In genomic region chr15:100601628-100602063, GRCh38 we compare ENCODE assay signal across 7 cellular contexts. TPM values are rescaled to one million over a fixed set of nuclear protein-coding genes. Genes with fewer than 3 reads are reported as not detected.
DNase-seq lines count a peak whose midpoint lies in the region; ATAC-seq, FAIRE-seq and TF ChIP-seq lines count a peak whose summit lies in the region.

No MANE protein-coding gene starts in this region.

- no peaks in the 10 kb centered on the region for H3K9me3 ChIP-seq in muscle layer of duodenum (ENCODE audit: control insufficient read depth in 1 of 2, low read length in 2 of 2)

- peak; percentile 16 for ATAC-seq in GM19397 (IDR thresholded peaks at IDR 0.05; ENCODE audit: unreplicated experiment)
- ATAC-seq in HG03135 (IDR thresholded peaks at IDR 0.05; ENCODE audit: unreplicated experiment): peak; percentile 13

- no peak for TF ChIP-seq CTCF in bronchial epithelial cell (IDR thresholded peaks at IDR 0.05; ENCODE audit: insufficient read depth, low read length, severe bottlenecking)

- FAIRE-seq in bronchial epithelial cell (lab: Jason Lieb, UNC): no peak

- H3K27ac ChIP-seq in muscle layer of duodenum (ENCODE audit: low read length): peak overlapping the region; percentile 87

- H3K27me3 ChIP-seq in bronchial epithelial cell (ENCODE audit: control insufficient read depth, insufficient read depth, low read length): no peaks in the 10 kb centered on the region
- H3K27me3 ChIP-seq in muscle layer of duodenum (ENCODE audit: low read depth, low read length): no peaks in the 10 kb centered on the region

- H3K4me1 ChIP-seq in muscle layer of duodenum (ENCODE audit: control insufficient read depth in 1 of 2, insufficient read depth in 2 of 2, low read length in 2 of 2): peaks cover 16 to 33% of the 10 kb centered on the region in 2 donors

- no peak for DNase-seq in bronchial epithelial cell (ENCODE audit: low read depth)
- no peak for DNase-seq in kidney tubule cell (ENCODE audit: low spot score)
- DNase-seq in NOMO-1 treated with DMSO at 0.1 percent for 48 hours (lab: John Stamatoyannopoulos, UW; ENCODE audit: unreplicated experiment): no peak
- no peak for DNase-seq in DMS53 (lab: John Stamatoyannopoulos, UW)

- peaks cover 3% of the 10 kb centered on the region for H3K36me3 ChIP-seq in bronchial epithelial cell (ENCODE audit: control insufficient read depth, insufficient read depth, low read length)
- peaks cover 1 to 11% of the 10 kb centered on the region in 2 donors for H3K36me3 ChIP-seq in muscle layer of duodenum (ENCODE audit: control insufficient read depth in 1 of 2, insufficient read depth in 2 of 2, low read length in 2 of 2)

- H3K4me3 ChIP-seq in bronchial epithelial cell (ENCODE audit: low read depth, low read length) (peak overlapping the region; percentile 90), muscle layer of duodenum (ENCODE audit: low read depth in 1 of 2, low read length in 2 of 2) (peak overlapping the region; percentile 91 to 100)

RNA-seq across cellular contexts. Expression of gene LINS1, which starts 0.3 kb away (rescaled TPM):
- total RNA-seq in bronchial epithelial cell: 7.6 and 7.8 TPM in 2 replicates

RNA-seq across cellular contexts. Expression of gene ASB7, which starts 0.7 kb away (rescaled TPM):
- total RNA-seq in bronchial epithelial cell: 12.6 and 13.6 TPM in 2 replicates
